Comparison of ENCODE assay signal across 1 cellular context in the genomic region with DNA sequence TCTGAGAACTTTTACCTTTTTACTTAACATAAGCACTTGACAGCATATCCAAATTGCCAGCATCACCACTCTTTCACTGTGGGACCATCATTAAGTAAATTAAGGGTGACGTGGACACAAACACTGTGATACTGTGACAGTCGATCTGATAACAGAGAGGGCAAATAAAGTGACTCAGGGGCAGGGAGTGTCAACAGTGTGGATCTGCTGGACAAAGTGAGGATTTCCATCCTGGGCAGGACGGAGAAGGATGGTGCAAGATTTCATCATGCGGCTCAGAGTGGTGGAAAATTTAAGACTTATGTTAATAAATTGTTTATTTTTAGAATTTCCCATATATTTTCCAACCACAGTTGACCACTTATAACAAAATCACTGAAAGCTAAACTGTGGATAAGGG.
TF ChIP-seq lines count a peak whose summit lies in the region.

No MANE protein-coding gene starts in this region.

TF ChIP-seq in HepG2, 621 proteins besides CTCF, POLR2A, EP300 and RAD21 (continued from another document and continues in another):
- TF ChIP-seq, protein P1, sequence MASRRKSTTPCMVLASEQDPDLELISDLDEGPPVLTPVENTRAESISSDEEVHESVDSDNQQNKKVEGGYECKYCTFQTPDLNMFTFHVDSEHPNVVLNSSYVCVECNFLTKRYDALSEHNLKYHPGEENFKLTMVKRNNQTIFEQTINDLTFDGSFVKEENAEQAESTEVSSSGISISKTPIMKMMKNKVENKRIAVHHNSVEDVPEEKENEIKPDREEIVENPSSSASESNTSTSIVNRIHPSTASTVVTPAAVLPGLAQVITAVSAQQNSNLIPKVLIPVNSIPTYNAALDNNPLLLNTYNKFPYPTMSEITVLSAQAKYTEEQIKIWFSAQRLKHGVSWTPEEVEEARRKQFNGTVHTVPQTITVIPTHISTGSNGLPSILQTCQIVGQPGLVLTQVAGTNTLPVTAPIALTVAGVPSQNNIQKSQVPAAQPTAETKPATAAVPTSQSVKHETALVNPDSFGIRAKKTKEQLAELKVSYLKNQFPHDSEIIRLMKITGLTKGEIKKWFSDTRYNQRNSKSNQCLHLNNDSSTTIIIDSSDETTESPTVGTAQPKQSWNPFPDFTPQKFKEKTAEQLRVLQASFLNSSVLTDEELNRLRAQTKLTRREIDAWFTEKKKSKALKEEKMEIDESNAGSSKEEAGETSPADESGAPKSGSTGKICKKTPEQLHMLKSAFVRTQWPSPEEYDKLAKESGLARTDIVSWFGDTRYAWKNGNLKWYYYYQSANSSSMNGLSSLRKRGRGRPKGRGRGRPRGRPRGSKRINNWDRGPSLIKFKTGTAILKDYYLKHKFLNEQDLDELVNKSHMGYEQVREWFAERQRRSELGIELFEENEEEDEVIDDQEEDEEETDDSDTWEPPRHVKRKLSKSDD (CRISPR knock-in tag; IDR thresholded peaks at IDR 0.05; ENCODE audit: low read depth): no peak
- TF ChIP-seq STAT5B (CRISPR knock-in tag; IDR thresholded peaks at IDR 0.05): no peak
- TF ChIP-seq RELA (CRISPR knock-in tag; IDR thresholded peaks at IDR 0.05): no peak
- TF ChIP-seq, protein P2, sequence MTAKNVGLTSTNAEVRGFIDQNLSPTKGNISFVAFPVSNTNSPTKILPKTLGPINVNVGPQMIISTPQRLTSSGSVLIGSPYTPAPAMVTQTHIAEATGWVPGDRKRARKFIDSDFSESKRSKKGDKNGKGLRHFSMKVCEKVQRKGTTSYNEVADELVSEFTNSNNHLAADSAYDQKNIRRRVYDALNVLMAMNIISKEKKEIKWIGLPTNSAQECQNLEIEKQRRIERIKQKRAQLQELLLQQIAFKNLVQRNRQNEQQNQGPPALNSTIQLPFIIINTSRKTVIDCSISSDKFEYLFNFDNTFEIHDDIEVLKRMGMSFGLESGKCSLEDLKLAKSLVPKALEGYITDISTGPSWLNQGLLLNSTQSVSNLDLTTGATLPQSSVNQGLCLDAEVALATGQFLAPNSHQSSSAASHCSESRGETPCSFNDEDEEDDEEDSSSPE (CRISPR knock-in tag; IDR thresholded peaks at IDR 0.05): no peak
- TF ChIP-seq, protein P3, sequence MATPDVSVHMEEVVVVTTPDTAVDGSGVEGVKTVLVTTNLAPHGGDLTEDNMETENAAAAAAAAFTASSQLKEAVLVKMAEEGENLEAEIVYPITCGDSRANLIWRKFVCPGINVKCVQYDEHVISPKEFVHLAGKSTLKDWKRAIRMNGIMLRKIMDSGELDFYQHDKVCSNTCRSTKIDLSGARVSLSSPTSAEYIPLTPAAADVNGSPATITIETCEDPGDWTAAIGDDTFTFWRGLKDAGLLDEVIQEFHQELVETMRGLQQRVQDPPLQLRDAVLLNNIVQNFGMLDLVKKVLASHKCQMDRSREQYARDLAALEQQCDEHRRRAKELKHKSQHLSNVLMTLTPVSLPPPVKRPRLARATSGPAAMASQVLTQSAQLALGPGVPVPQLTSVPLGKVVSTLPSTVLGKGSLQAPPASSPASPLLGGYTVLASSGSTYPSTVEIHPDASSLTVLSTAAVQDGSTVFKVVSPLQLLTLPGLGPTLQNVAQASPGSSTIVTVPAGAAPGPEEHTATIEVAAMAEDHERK (CRISPR knock-in tag; IDR thresholded peaks at IDR 0.05; ENCODE audit: low read depth): no peak
- TF ChIP-seq ZSCAN31 (CRISPR knock-in tag; IDR thresholded peaks at IDR 0.05; ENCODE audit: low read depth): no peak
- peak; percentile 76 for TF ChIP-seq RARA (CRISPR knock-in tag; IDR thresholded peaks at IDR 0.05)
- TF ChIP-seq, protein P4, sequence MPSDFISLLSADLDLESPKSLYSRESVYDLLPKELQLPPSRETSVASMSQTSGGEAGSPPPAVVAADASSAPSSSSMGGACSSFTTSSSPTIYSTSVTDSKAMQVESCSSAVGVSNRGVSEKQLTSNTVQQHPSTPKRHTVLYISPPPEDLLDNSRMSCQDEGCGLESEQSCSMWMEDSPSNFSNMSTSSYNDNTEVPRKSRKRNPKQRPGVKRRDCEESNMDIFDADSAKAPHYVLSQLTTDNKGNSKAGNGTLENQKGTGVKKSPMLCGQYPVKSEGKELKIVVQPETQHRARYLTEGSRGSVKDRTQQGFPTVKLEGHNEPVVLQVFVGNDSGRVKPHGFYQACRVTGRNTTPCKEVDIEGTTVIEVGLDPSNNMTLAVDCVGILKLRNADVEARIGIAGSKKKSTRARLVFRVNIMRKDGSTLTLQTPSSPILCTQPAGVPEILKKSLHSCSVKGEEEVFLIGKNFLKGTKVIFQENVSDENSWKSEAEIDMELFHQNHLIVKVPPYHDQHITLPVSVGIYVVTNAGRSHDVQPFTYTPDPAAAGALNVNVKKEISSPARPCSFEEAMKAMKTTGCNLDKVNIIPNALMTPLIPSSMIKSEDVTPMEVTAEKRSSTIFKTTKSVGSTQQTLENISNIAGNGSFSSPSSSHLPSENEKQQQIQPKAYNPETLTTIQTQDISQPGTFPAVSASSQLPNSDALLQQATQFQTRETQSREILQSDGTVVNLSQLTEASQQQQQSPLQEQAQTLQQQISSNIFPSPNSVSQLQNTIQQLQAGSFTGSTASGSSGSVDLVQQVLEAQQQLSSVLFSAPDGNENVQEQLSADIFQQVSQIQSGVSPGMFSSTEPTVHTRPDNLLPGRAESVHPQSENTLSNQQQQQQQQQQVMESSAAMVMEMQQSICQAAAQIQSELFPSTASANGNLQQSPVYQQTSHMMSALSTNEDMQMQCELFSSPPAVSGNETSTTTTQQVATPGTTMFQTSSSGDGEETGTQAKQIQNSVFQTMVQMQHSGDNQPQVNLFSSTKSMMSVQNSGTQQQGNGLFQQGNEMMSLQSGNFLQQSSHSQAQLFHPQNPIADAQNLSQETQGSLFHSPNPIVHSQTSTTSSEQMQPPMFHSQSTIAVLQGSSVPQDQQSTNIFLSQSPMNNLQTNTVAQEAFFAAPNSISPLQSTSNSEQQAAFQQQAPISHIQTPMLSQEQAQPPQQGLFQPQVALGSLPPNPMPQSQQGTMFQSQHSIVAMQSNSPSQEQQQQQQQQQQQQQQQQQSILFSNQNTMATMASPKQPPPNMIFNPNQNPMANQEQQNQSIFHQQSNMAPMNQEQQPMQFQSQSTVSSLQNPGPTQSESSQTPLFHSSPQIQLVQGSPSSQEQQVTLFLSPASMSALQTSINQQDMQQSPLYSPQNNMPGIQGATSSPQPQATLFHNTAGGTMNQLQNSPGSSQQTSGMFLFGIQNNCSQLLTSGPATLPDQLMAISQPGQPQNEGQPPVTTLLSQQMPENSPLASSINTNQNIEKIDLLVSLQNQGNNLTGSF (CRISPR knock-in tag; IDR thresholded peaks at IDR 0.05): no peak
- TF ChIP-seq THAP11 (CRISPR knock-in tag; IDR thresholded peaks at IDR 0.05): peak; percentile 85
- peak; percentile 67; the same call in 1 of the 2 replicates for TF ChIP-seq ZNF792 (CRISPR knock-in tag; IDR thresholded peaks at IDR 0.05)
- TF ChIP-seq ZSCAN9 (CRISPR knock-in tag; IDR thresholded peaks at IDR 0.05; ENCODE audit: borderline replicate concordance): peak; percentile 44; the same call in 1 of the 2 replicates
- TF ChIP-seq RFXANK (CRISPR knock-in tag; IDR thresholded peaks at IDR 0.05): no peak
- no peak for TF ChIP-seq ZNF891 (CRISPR knock-in tag; IDR thresholded peaks at IDR 0.05)
- TF ChIP-seq, protein P5, sequence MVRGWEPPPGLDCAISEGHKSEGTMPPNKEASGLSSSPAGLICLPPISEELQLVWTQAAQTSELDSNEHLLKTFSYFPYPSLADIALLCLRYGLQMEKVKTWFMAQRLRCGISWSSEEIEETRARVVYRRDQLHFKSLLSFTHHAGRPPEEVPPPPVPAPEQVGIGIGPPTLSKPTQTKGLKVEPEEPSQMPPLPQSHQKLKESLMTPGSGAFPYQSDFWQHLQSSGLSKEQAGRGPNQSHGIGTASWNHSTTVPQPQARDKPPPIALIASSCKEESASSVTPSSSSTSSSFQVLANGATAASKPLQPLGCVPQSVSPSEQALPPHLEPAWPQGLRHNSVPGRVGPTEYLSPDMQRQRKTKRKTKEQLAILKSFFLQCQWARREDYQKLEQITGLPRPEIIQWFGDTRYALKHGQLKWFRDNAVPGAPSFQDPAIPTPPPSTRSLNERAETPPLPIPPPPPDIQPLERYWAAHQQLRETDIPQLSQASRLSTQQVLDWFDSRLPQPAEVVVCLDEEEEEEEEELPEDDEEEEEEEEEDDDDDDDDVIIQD (CRISPR knock-in tag; IDR thresholded peaks at IDR 0.05; ENCODE audit: low read depth): peak; percentile 89
- TF ChIP-seq ZNF614 (CRISPR knock-in tag; IDR thresholded peaks at IDR 0.05; ENCODE audit: borderline replicate concordance): no peak
- TF ChIP-seq GTF2F1 (IDR thresholded peaks at IDR 0.05; ENCODE audit: low read length): no peak
- TF ChIP-seq NFKBIZ (CRISPR knock-in tag; IDR thresholded peaks at IDR 0.05): peak; percentile 64; the same call in 1 of the 2 replicates
- TF ChIP-seq XRCC5 (optimal IDR thresholded peaks at IDR 0.05; ENCODE audit: low read length): no peak
- TF ChIP-seq POLR2G (IDR thresholded peaks at IDR 0.05; ENCODE audit: low read depth, low read length): no peak
- TF ChIP-seq FOSL2 (CRISPR knock-in tag; IDR thresholded peaks at IDR 0.05): peak; percentile 99
- no peak for TF ChIP-seq SATB2 (CRISPR knock-in tag; IDR thresholded peaks at IDR 0.05)
- TF ChIP-seq, protein P6, sequence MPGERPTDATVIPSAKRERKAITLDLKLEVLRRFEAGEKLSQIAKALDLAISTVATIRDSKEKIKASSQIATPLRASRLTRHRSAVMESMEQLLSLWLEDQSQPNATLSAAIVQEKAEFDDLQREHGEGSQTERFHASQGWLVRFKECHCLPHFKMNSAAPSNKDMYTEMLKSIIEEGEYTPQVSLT (CRISPR knock-in tag; IDR thresholded peaks at IDR 0.05; ENCODE audit: borderline replicate concordance, low read depth): no peak
- no peak for TF ChIP-seq MBD4 (IDR thresholded peaks at IDR 0.05; ENCODE audit: borderline replicate concordance, low read length)
- no peak for TF ChIP-seq ZNF615 (CRISPR knock-in tag; IDR thresholded peaks at IDR 0.05; ENCODE audit: borderline replicate concordance)
- TF ChIP-seq ZC3H4 (CRISPR knock-in tag; IDR thresholded peaks at IDR 0.05; ENCODE audit: borderline replicate concordance): no peak
- no peak for TF ChIP-seq NFKB2 (CRISPR knock-in tag; IDR thresholded peaks at IDR 0.05; ENCODE audit: borderline replicate concordance)
- TF ChIP-seq, protein P7, sequence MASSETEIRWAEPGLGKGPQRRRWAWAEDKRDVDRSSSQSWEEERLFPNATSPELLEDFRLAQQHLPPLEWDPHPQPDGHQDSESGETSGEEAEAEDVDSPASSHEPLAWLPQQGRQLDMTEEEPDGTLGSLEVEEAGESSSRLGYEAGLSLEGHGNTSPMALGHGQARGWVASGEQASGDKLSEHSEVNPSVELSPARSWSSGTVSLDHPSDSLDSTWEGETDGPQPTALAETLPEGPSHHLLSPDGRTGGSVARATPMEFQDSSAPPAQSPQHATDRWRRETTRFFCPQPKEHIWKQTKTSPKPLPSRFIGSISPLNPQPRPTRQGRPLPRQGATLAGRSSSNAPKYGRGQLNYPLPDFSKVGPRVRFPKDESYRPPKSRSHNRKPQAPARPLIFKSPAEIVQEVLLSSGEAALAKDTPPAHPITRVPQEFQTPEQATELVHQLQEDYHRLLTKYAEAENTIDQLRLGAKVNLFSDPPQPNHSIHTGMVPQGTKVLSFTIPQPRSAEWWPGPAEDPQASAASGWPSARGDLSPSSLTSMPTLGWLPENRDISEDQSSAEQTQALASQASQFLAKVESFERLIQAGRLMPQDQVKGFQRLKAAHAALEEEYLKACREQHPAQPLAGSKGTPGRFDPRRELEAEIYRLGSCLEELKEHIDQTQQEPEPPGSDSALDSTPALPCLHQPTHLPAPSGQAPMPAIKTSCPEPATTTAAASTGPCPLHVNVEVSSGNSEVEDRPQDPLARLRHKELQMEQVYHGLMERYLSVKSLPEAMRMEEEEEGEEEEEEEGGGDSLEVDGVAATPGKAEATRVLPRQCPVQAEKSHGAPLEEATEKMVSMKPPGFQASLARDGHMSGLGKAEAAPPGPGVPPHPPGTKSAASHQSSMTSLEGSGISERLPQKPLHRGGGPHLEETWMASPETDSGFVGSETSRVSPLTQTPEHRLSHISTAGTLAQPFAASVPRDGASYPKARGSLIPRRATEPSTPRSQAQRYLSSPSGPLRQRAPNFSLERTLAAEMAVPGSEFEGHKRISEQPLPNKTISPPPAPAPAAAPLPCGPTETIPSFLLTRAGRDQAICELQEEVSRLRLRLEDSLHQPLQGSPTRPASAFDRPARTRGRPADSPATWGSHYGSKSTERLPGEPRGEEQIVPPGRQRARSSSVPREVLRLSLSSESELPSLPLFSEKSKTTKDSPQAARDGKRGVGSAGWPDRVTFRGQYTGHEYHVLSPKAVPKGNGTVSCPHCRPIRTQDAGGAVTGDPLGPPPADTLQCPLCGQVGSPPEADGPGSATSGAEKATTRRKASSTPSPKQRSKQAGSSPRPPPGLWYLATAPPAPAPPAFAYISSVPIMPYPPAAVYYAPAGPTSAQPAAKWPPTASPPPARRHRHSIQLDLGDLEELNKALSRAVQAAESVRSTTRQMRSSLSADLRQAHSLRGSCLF (CRISPR knock-in tag; IDR thresholded peaks at IDR 0.05; ENCODE audit: borderline replicate concordance): no peak
- no peak for TF ChIP-seq RBM22 (optimal IDR thresholded peaks at IDR 0.05; ENCODE audit: low read length)
- TF ChIP-seq NBN (conservative IDR thresholded peaks at IDR 0.05): no peak
- TF ChIP-seq, protein P8, sequence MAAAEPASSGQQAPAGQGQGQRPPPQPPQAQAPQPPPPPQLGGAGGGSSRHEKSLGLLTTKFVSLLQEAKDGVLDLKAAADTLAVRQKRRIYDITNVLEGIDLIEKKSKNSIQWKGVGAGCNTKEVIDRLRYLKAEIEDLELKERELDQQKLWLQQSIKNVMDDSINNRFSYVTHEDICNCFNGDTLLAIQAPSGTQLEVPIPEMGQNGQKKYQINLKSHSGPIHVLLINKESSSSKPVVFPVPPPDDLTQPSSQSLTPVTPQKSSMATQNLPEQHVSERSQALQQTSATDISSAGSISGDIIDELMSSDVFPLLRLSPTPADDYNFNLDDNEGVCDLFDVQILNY (CRISPR knock-in tag; conservative IDR thresholded peaks at IDR 0.05): no peak
- TF ChIP-seq, protein P9, sequence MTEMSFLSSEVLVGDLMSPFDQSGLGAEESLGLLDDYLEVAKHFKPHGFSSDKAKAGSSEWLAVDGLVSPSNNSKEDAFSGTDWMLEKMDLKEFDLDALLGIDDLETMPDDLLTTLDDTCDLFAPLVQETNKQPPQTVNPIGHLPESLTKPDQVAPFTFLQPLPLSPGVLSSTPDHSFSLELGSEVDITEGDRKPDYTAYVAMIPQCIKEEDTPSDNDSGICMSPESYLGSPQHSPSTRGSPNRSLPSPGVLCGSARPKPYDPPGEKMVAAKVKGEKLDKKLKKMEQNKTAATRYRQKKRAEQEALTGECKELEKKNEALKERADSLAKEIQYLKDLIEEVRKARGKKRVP (CRISPR knock-in tag; IDR thresholded peaks at IDR 0.05): peak; percentile 94 to 100
- no peak for TF ChIP-seq TOE1 (CRISPR knock-in tag; IDR thresholded peaks at IDR 0.05)
- TF ChIP-seq ZNF749 (CRISPR knock-in tag; IDR thresholded peaks at IDR 0.05; ENCODE audit: borderline replicate concordance): no peak
- TF ChIP-seq NFRKB (IDR thresholded peaks at IDR 0.05): no peak
- TF ChIP-seq, protein P10, sequence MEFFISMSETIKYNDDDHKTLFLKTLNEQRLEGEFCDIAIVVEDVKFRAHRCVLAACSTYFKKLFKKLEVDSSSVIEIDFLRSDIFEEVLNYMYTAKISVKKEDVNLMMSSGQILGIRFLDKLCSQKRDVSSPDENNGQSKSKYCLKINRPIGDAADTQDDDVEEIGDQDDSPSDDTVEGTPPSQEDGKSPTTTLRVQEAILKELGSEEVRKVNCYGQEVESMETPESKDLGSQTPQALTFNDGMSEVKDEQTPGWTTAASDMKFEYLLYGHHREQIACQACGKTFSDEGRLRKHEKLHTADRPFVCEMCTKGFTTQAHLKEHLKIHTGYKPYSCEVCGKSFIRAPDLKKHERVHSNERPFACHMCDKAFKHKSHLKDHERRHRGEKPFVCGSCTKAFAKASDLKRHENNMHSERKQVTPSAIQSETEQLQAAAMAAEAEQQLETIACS (CRISPR knock-in tag; IDR thresholded peaks at IDR 0.05): no peak
- 0 out of 2 replicates have a peak, but pooled peaks have one; percentile 28 for TF ChIP-seq TCF7 (IDR thresholded peaks at IDR 0.05; ENCODE audit: low read depth)
- no peak for TF ChIP-seq ZNF572 (CRISPR knock-in tag; IDR thresholded peaks at IDR 0.05)
- TF ChIP-seq YEATS4 (CRISPR knock-in tag; IDR thresholded peaks at IDR 0.05; ENCODE audit: borderline replicate concordance): peak; percentile 64; the same call in 1 of the 2 replicates
